Comparison of ENCODE assay signal across 1 cellular context in genomic region chr1:212791676-212792395, GRCh38.
A peak's percentile ranks its signal among the peaks of the same experiment; 100 is the strongest.
TF ChIP-seq lines count a peak whose summit lies in the region.

NSL1 (minus strand) TSS chr1:212791777; CDS start chr1:212791763, 14 bp downstream.
TATDN3 (plus strand) TSS chr1:212791894; CDS start chr1:212791922, 28 bp downstream.

TF ChIP-seq in HEK293, 187 proteins besides CTCF, POLR2A, EP300 and RAD21 (continued from another document and continues in another):
- TF ChIP-seq MYNN (tag by site-specific recombination; IDR thresholded peaks at IDR 0.05; ENCODE audit: borderline replicate concordance) (peak; percentile 72; the same call in 1 of the 2 replicates), ZNF19 (tag by site-specific recombination; IDR thresholded peaks at IDR 0.05; ENCODE audit: low read depth) (no peak), ZNF837 (tag by site-specific recombination; IDR thresholded peaks at IDR 0.05) (peak; percentile 60; the same call in 1 of the 2 replicates), ZNF335 (tag by site-specific recombination; conservative IDR thresholded peaks at IDR 0.05) (peak; percentile 92), ZNF488 (tag by site-specific recombination; IDR thresholded peaks at IDR 0.05) (no peak), ZNF138 (tag by site-specific recombination; IDR thresholded peaks at IDR 0.05; ENCODE audit: borderline replicate concordance) (no peak), BCL11A (tag by site-specific recombination; IDR thresholded peaks at IDR 0.05; ENCODE audit: low read depth) (peak; percentile 75), ZNF16 (tag by site-specific recombination; IDR thresholded peaks at IDR 0.05; ENCODE audit: low read depth) (0 out of 2 replicates have a peak, but pooled peaks have one; percentile 6), YY1 (tag by site-specific recombination; IDR thresholded peaks at IDR 0.05) (peak; percentile 98), ZSCAN18 (tag by site-specific recombination; IDR thresholded peaks at IDR 0.05) (peak; percentile 74; the same call in 1 of the 2 replicates), ZNF623 (tag by site-specific recombination; IDR thresholded peaks at IDR 0.05) (peak; percentile 43; the same call in 1 of the 2 replicates), ZBTB21 (tag by site-specific recombination; IDR thresholded peaks at IDR 0.05) (peak; percentile 82), ZNF239 (tag by site-specific recombination; IDR thresholded peaks at IDR 0.05) (0 out of 2 replicates have a peak, but pooled peaks have one; percentile 57), ZNF548 (tag by site-specific recombination; IDR thresholded peaks at IDR 0.05) (no peak), HOXD13 (CRISPR knock-in tag; IDR thresholded peaks at IDR 0.05; ENCODE audit: borderline replicate concordance) (no peak), WT1 (tag by site-specific recombination; IDR thresholded peaks at IDR 0.05) (peak; percentile 61), OVOL3 (tag by site-specific recombination; IDR thresholded peaks at IDR 0.05) (peak; percentile 98), ZNF639 (tag by site-specific recombination; IDR thresholded peaks at IDR 0.05) (peak; percentile 99), ZNF664 (tag by site-specific recombination; IDR thresholded peaks at IDR 0.05) (peak; percentile 73), ZNF549 (tag by site-specific recombination; IDR thresholded peaks at IDR 0.05) (no peak), ZBTB6 (tag by site-specific recombination; IDR thresholded peaks at IDR 0.05) (peak; percentile 58; the same call in 1 of the 2 replicates), BCL11B (tag by site-specific recombination; IDR thresholded peaks at IDR 0.05; ENCODE audit: low read depth) (peak; percentile 81), ZNF341 (tag by site-specific recombination; IDR thresholded peaks at IDR 0.05; ENCODE audit: low read depth) (peak; percentile 48; the same call in 1 of the 2 replicates), ZNF18 (tag by site-specific recombination; IDR thresholded peaks at IDR 0.05) (peak; percentile 100), HIC1 (tag by site-specific recombination; IDR thresholded peaks at IDR 0.05) (peak; percentile 80; the same call in 1 of the 2 replicates), ZNF280D (tag by site-specific recombination; IDR thresholded peaks at IDR 0.05) (0 out of 2 replicates have a peak, but pooled peaks have one; percentile 43), ZNF558 (tag by site-specific recombination; IDR thresholded peaks at IDR 0.05) (no peak; the same call in 1 of the 2 replicates), ZNF629 (tag by site-specific recombination; IDR thresholded peaks at IDR 0.05) (peak; percentile 85), ZNF658 (tag by site-specific recombination; IDR thresholded peaks at IDR 0.05) (no peak), ZXDB (tag by site-specific recombination; IDR thresholded peaks at IDR 0.05) (peak; percentile 98), BCL6B (tag by site-specific recombination; IDR thresholded peaks at IDR 0.05) (no peak), KLF9 (tag by site-specific recombination; IDR thresholded peaks at IDR 0.05; ENCODE audit: low read depth) (peak; percentile 94), ZBTB49 (tag by site-specific recombination; IDR thresholded peaks at IDR 0.05; ENCODE audit: low read depth) (no peak), ZNF426 (tag by site-specific recombination; IDR thresholded peaks at IDR 0.05) (no peak), FEZF1 (tag by site-specific recombination; IDR thresholded peaks at IDR 0.05) (peak; percentile 54; the same call in 1 of the 2 replicates), ZNF654 (tag by site-specific recombination; IDR thresholded peaks at IDR 0.05; ENCODE audit: low read depth) (0 out of 2 replicates have a peak, but pooled peaks have one; percentile 26), ZNF248 (tag by site-specific recombination; IDR thresholded peaks at IDR 0.05) (no peak), ZNF670 (tag by site-specific recombination; IDR thresholded peaks at IDR 0.05; ENCODE audit: low read depth) (no peak), PRDM6 (tag by site-specific recombination; IDR thresholded peaks at IDR 0.05) (no peak; the same call in 1 of the 2 replicates), ZNF701 (tag by site-specific recombination; IDR thresholded peaks at IDR 0.05) (0 out of 2 replicates have a peak, but pooled peaks have one; percentile 13), KLF7 (tag by site-specific recombination; IDR thresholded peaks at IDR 0.05; ENCODE audit: borderline replicate concordance) (peak; percentile 94), RBAK (tag by site-specific recombination; IDR thresholded peaks at IDR 0.05) (no peak), ZNF768 (tag by site-specific recombination; IDR thresholded peaks at IDR 0.05) (no peak)
